9 cellular contexts compared by ENCODE assay signal in genomic region chr3:186614597-186615483, GRCh38. TPM values are rescaled to one million over a fixed set of nuclear protein-coding genes. Genes with fewer than 3 reads are reported as not detected.
A peak's percentile ranks its signal among the peaks of the same experiment; 100 is the strongest.
DNase-seq lines count a peak whose midpoint lies in the region; ATAC-seq lines count a peak whose summit lies in the region.
"Had no signal": no experiment of that assay in that cellular context is flagged by ENCODE, and none has a peak within 500 bp of the region (broad histone marks: within the 10 kb centered on the region; RNA-seq: fewer than 3 reads in every experiment).

No MANE protein-coding gene starts in this region.

- H3K9me3 ChIP-seq in CD4-positive, alpha-beta memory T cell (ENCODE audit: control insufficient read depth in 1 of 2, low read length in 2 of 2), result no peaks in the 10 kb centered on the region

- H3K4me1 ChIP-seq in CD4-positive, alpha-beta memory T cell (ENCODE audit: insufficient read depth, low read length), result peaks cover 18% of the 10 kb centered on the region

- H3K4me3 Mint-ChIP-seq in CD4-positive, alpha-beta memory T cell, result peak overlapping the region; percentile 29 to 83 (median 68)
- peak overlapping the region; percentile 33 for H3K4me3 Mint-ChIP-seq in activated naive CD8-positive, alpha-beta T cell

- H3K4me1 Mint-ChIP-seq in CD4-positive, alpha-beta memory T cell, result peaks cover 10 to 28% (median 20%) of the 10 kb centered on the region in 4 donors
- H3K4me1 Mint-ChIP-seq in activated naive CD8-positive, alpha-beta T cell (ENCODE audit: low read depth), result peaks cover 20% of the 10 kb centered on the region

- no peak overlapping the region for H3K27ac ChIP-seq in CD4-positive, alpha-beta memory T cell (ENCODE audit: low read depth, low read length)

- H3K27me3 ChIP-seq in CD4-positive, alpha-beta memory T cell (ENCODE audit: insufficient read depth, low read length), result no peaks in the 10 kb centered on the region

- peak; percentile 65 to 76 (median 71) for DNase-seq in CD4-positive, alpha-beta memory T cell
- peak; percentile 62 for DNase-seq in NCI-H1092 (lab: John Stamatoyannopoulos, UW)
- peak; percentile 30 to 72 for DNase-seq in SW 1271 (lab: John Stamatoyannopoulos, UW)
- peak; percentile 85 for DNase-seq in cardiac septum (ENCODE audit: low spot score)
- DNase-seq in pulmonary artery endothelial cell (ENCODE audit: low read depth, low spot score), result peak; percentile 7

- intact Hi-C loops in CD4-positive, alpha-beta memory T cell (cut with micrococcal nuclease), result loop anchor here (1.0 to 5.0 kb wide), 2 partner anchors 206 to 552 kb away; no protein-coding TSS in a partner anchor
- intact Hi-C loops in cardiac septum (cut with DNase I), result loop anchor here (2.0 kb wide), 1 partner anchor 210 kb away; no protein-coding TSS in a partner anchor

- H3K27ac Mint-ChIP-seq in CD4-positive, alpha-beta memory T cell, result peak overlapping the region; percentile 2 to 84 (median 53)
- H3K27ac Mint-ChIP-seq in activated naive CD8-positive, alpha-beta T cell, result peak overlapping the region; percentile 51

- POLR2A ChIA-PET in CD4-positive, alpha-beta memory T cell (lab: Charles Lee; ENCODE audit: partially characterized antibody), result interaction anchor here (0.7 to 2.6 kb wide), 9 partner anchors 25 to 627 kb away, joined by 3 to 12 read pairs (median 4); partner anchors contain the start of genes DNAJB11 and EIF4A2

- no peaks in the 10 kb centered on the region for H3K9me3 Mint-ChIP-seq in CD4-positive, alpha-beta memory T cell
- H3K9me3 Mint-ChIP-seq in activated naive CD8-positive, alpha-beta T cell (ENCODE audit: low read depth), result no peaks in the 10 kb centered on the region

- ATAC-seq in GM21528 (IDR thresholded peaks at IDR 0.05; ENCODE audit: low FRiP score, unreplicated experiment) (peak; percentile 69), GM19452 (IDR thresholded peaks at IDR 0.05; ENCODE audit: unreplicated experiment) (no peak)

- CTCF ChIA-PET in CD4-positive, alpha-beta memory T cell (lab: Charles Lee; ENCODE audit: partially characterized antibody), result interaction anchor here (0.6 to 10.9 kb wide), 48 partner anchors 10 to 1028 kb away, joined by 3 to 278 read pairs (median 4); partner anchors contain the start of genes DNAJB11, EIF4A2, RFC4 and SENP2

- H3K27me3 Mint-ChIP-seq in CD4-positive, alpha-beta memory T cell, result peaks cover 9 to 14% of the 10 kb centered on the region in 2 donors
- peaks cover 11% of the 10 kb centered on the region for H3K27me3 Mint-ChIP-seq in activated naive CD8-positive, alpha-beta T cell

- H3K36me3 Mint-ChIP-seq in CD4-positive, alpha-beta memory T cell, result no peaks in the 10 kb centered on the region
- no peaks in the 10 kb centered on the region for H3K36me3 Mint-ChIP-seq in activated naive CD8-positive, alpha-beta T cell

- H3K4me3 ChIP-seq in CD4-positive, alpha-beta memory T cell (ENCODE audit: low read length in 2 of 2), result peak overlapping the region in 1 of 2 donors; percentile 29

- H3K36me3 ChIP-seq in CD4-positive, alpha-beta memory T cell (ENCODE audit: insufficient read depth, low read length), result no peaks in the 10 kb centered on the region

RNA-seq across cellular contexts. Expression of gene AHSG, which starts 2.0 kb away (rescaled TPM):
- not detected for total RNA-seq in CD4-positive, alpha-beta memory T cell
- not detected for polyA plus RNA-seq in CD4-positive, alpha-beta memory T cell
- not detected for total RNA-seq in cardiac septum
- not detected in 2 replicates for total RNA-seq in pulmonary artery endothelial cell
- total RNA-seq: T-helper 1 cell treated with Interleukin-12 subunit alpha and Interleukin-12 subunit beta and Interleukin-4 antibody, amounts not matched to agents 30 ng/mL and 1 ng/mL, for 36 hours had no signal

RNA-seq across cellular contexts. Expression of gene FETUB, which starts 25.4 kb away (rescaled TPM):
- total RNA-seq in CD4-positive, alpha-beta memory T cell, result not detected
- polyA plus RNA-seq in CD4-positive, alpha-beta memory T cell, result not detected
- total RNA-seq in cardiac septum, result not detected
- not detected in 2 replicates for total RNA-seq in pulmonary artery endothelial cell
- total RNA-seq: T-helper 1 cell treated with Interleukin-12 subunit alpha and Interleukin-12 subunit beta and Interleukin-4 antibody, amounts not matched to agents 30 ng/mL and 1 ng/mL, for 36 hours had no signal

RNA-seq across cellular contexts. Expression of gene DNAJB11, which starts 44.3 kb away (rescaled TPM):
- total RNA-seq in CD4-positive, alpha-beta memory T cell, result 10 to 100 TPM; 34.0 to 38.6 TPM
- polyA plus RNA-seq in CD4-positive, alpha-beta memory T cell, result 10 to 100 TPM; 37.6 to 40.0 TPM
- total RNA-seq in cardiac septum (34.3 TPM), pulmonary artery endothelial cell (56.9 and 96.3 TPM in 2 replicates)

RNA-seq across cellular contexts. Expression of gene TBCCD1, which starts 47.7 kb away (rescaled TPM):
- total RNA-seq in CD4-positive, alpha-beta memory T cell, result 10 to 100 TPM; 20.4 to 21.0 TPM
- polyA plus RNA-seq in CD4-positive, alpha-beta memory T cell, result 10 to 100 TPM; 20.1 to 28.6 TPM
- total RNA-seq in cardiac septum (7.8 TPM), pulmonary artery endothelial cell (22.8 and 35.9 TPM in 2 replicates)

RNA-seq across cellular contexts. Expression of gene HRG, which starts 51.0 kb away (rescaled TPM):
- total RNA-seq in CD4-positive, alpha-beta memory T cell, result not detected
- polyA plus RNA-seq in CD4-positive, alpha-beta memory T cell, result not detected
- total RNA-seq in cardiac septum (not detected), pulmonary artery endothelial cell (not detected in 2 replicates)
- total RNA-seq: T-helper 1 cell treated with Interleukin-12 subunit alpha and Interleukin-12 subunit beta and Interleukin-4 antibody, amounts not matched to agents 30 ng/mL and 1 ng/mL, for 36 hours had no signal

Comparison
In these comparisons a context has a peak if more than half of its experiments do, and no peak if none do; other contexts are left out.
1. DNase-seq: peak in every context shown above with its lines; median percentile 85 in cardiac septum; 71 in CD4-positive, alpha-beta memory T cell; 62 in NCI-H1092; 51 in SW 1271; 7 in pulmonary artery endothelial cell.